ENCODE assay signal across 8 cellular contexts in genomic region chr4:2811830-2812599, GRCh38. TPM values are rescaled to one million over a fixed set of nuclear protein-coding genes. Genes with fewer than 3 reads are reported as not detected.
A peak's percentile ranks its signal among the peaks of the same experiment; 100 is the strongest.
DNase-seq lines count a peak whose midpoint lies in the region; ATAC-seq and TF ChIP-seq lines count a peak whose summit lies in the region.

No MANE protein-coding gene starts in this region.

- CTCF ChIA-PET in CD8-positive, alpha-beta memory T cell (lab: Charles Lee): interaction anchor here (1.0 to 6.1 kb wide), 2 partner anchors 10 to 48 kb away, joined by 3 to 30 read pairs; no protein-coding TSS in a partner anchor

- H2AFZ ChIP-seq in hepatocyte: no peak overlapping the region

- peak overlapping the region; percentile 73 to 92 (median 88) for H3K4me3 Mint-ChIP-seq in CD8-positive, alpha-beta memory T cell

- no peaks in the 10 kb centered on the region for H3K36me3 ChIP-seq in CD8-positive, alpha-beta memory T cell (ENCODE audit: insufficient read depth, low read length)
- H3K36me3 ChIP-seq in hepatocyte (replicated peaks; ENCODE audit: insufficient read depth, low read depth): no peaks in the 10 kb centered on the region

- H3K79me2 ChIP-seq in hepatocyte: peaks cover 7% of the 10 kb centered on the region

- in situ Hi-C loops in SK-MEL-5 (cut with HindIII; ENCODE audit: low pct_unique_long_range_greater_than_20kb, low sequenced_read_pairs): no loop called here

- H3K4me2 ChIP-seq in hepatocyte: peak overlapping the region; percentile 63

- peak overlapping the region; percentile 54 to 99 (median 95) for H3K27ac Mint-ChIP-seq in CD8-positive, alpha-beta memory T cell

- peaks cover 0 to 9% (median 6%) of the 10 kb centered on the region in 3 donors for H3K36me3 Mint-ChIP-seq in CD8-positive, alpha-beta memory T cell

- H3K4me1 Mint-ChIP-seq in CD8-positive, alpha-beta memory T cell: peaks cover 49 to 54% (median 51%) of the 10 kb centered on the region in 3 donors

- peaks cover 52% of the 10 kb centered on the region for H3K4me1 ChIP-seq in CD8-positive, alpha-beta memory T cell (ENCODE audit: insufficient read depth, low read length)
- H3K4me1 ChIP-seq in hepatocyte (ENCODE audit: insufficient read depth): peaks cover 18% of the 10 kb centered on the region

- no peaks in the 10 kb centered on the region for H3K9me2 ChIP-seq in hepatocyte (replicated peaks; ENCODE audit: insufficient read depth)

- 71% methylated on average over 17 of the region's 21 CpGs for WGBS in hepatocyte (ENCODE audit: low lambda C conversion rate, missing lambda C conversion rate)

- peak; percentile 70 for ATAC-seq in GM19455 (IDR thresholded peaks at IDR 0.05; ENCODE audit: unreplicated experiment)
- ATAC-seq in HG03025 (IDR thresholded peaks at IDR 0.05; ENCODE audit: low FRiP score, unreplicated experiment): no peak

- H4K20me1 ChIP-seq in hepatocyte (ENCODE audit: insufficient read depth, poor library complexity, severe bottlenecking): no peaks in the 10 kb centered on the region

- no peaks in the 10 kb centered on the region for H3K27me3 Mint-ChIP-seq in CD8-positive, alpha-beta memory T cell

- no peaks in the 10 kb centered on the region for H3K9me3 Mint-ChIP-seq in CD8-positive, alpha-beta memory T cell

- peak overlapping the region; percentile 59 for H3K4me3 ChIP-seq in CD8-positive, alpha-beta memory T cell (ENCODE audit: low read length)
- H3K4me3 ChIP-seq in HL-60 (replicated peaks; ENCODE audit: insufficient read depth, low read length) (peak overlapping the region; percentile 79), hepatocyte (no peak overlapping the region)

- H3K9me3 ChIP-seq in CD8-positive, alpha-beta memory T cell (ENCODE audit: low read length): no peaks in the 10 kb centered on the region
- peaks cover 8% of the 10 kb centered on the region for H3K9me3 ChIP-seq in hepatocyte (ENCODE audit: low read depth)

- peak overlapping the region; percentile 66 for H3K27ac ChIP-seq in CD8-positive, alpha-beta memory T cell (ENCODE audit: low read depth, low read length)
- H3K27ac ChIP-seq in HL-60 (replicated peaks) (peak overlapping the region; percentile 81), hepatocyte (peak overlapping the region; percentile 90)

- H3K27me3 ChIP-seq in CD8-positive, alpha-beta memory T cell (ENCODE audit: insufficient read depth, low read length, poor library complexity, severe bottlenecking): no peaks in the 10 kb centered on the region
- H3K27me3 ChIP-seq in HL-60 (ENCODE audit: insufficient read depth, poor library complexity, severe bottlenecking): no peaks in the 10 kb centered on the region
- H3K27me3 ChIP-seq in hepatocyte: no peaks in the 10 kb centered on the region

- no peak for TF ChIP-seq CTCF in HL-60 (IDR thresholded peaks at IDR 0.05; ENCODE audit: insufficient read depth, low read length)
- TF ChIP-seq CTCF in hepatocyte (IDR thresholded peaks at IDR 0.05; ENCODE audit: poor library complexity): no peak

- peak; percentile 50 to 72 (median 61) for DNase-seq in CD8-positive, alpha-beta memory T cell
- DNase-seq in HL-60 (ENCODE audit: low read depth in 1 of 2, low spot score in 1 of 2) (peak; percentile 95 to 97), SK-MEL-5 (ENCODE audit: low read depth, low spot score) (peak; percentile 75), amniotic epithelial cell (ENCODE audit: low read depth) (peak; percentile 88), hepatocyte (ENCODE audit: low spot score) (no peak), smooth muscle cell of the brain vasculature (ENCODE audit: low read depth, low spot score) (peak; percentile 71)

- POLR2A ChIA-PET in CD8-positive, alpha-beta memory T cell (lab: Charles Lee): interaction anchor here (0.5 to 2.6 kb wide), 8 partner anchors 14 to 152 kb away, joined by 3 to 9 read pairs (median 4); partner anchors contain the start of genes GRK4 and NOP14

RNA-seq across cellular contexts. Expression of gene SH3BP2, which starts 19.1 kb away (rescaled TPM):
- total RNA-seq in CD8-positive, alpha-beta memory T cell: 10 to 100 TPM; 68.8 to 75.4 TPM
- polyA plus RNA-seq in CD8-positive, alpha-beta memory T cell: 35.7 TPM
- 15.6 and 18.2 TPM in 2 replicates for total RNA-seq in SK-MEL-5 (2014; rRNA removed; shearing (Covaris generic))
- 21.7 and 23.7 TPM in 2 replicates for polyA plus RNA-seq in SK-MEL-5 (2015; cell fraction: cytosol; rRNA removed)
- polyA plus RNA-seq in SK-MEL-5 (2015; cell fraction: nucleus; rRNA removed): 105 and 116 TPM in 2 replicates
- 15.0 and 25.7 TPM in 2 replicates for total RNA-seq in hepatocyte
- 24.3 and 29.6 TPM in 2 replicates for polyA plus RNA-seq in hepatocyte

RNA-seq across cellular contexts. Expression of gene ADD1, which starts 31.6 kb away (rescaled TPM):
- 100 to 1,000 TPM; 185 to 192 TPM for total RNA-seq in CD8-positive, alpha-beta memory T cell
- polyA plus RNA-seq in CD8-positive, alpha-beta memory T cell: 217 TPM
- total RNA-seq in SK-MEL-5 (2014; rRNA removed; shearing (Covaris generic)): 144 and 148 TPM in 2 replicates
- polyA plus RNA-seq in SK-MEL-5 (2015; cell fraction: cytosol; rRNA removed): 125 and 152 TPM in 2 replicates
- 98.5 and 103 TPM in 2 replicates for polyA plus RNA-seq in SK-MEL-5 (2015; cell fraction: nucleus; rRNA removed)
- 143 and 179 TPM in 2 replicates for total RNA-seq in hepatocyte
- 174 and 208 TPM in 2 replicates for polyA plus RNA-seq in hepatocyte

RNA-seq across cellular contexts. Expression of gene TNIP2, which starts 55.9 kb away (rescaled TPM):
- total RNA-seq in CD8-positive, alpha-beta memory T cell: 10 to 100 TPM; 87.7 to 92.3 TPM
- polyA plus RNA-seq in CD8-positive, alpha-beta memory T cell: 57.4 TPM
- total RNA-seq in SK-MEL-5 (2014; rRNA removed; shearing (Covaris generic)): 41.1 and 43.2 TPM in 2 replicates
- polyA plus RNA-seq in SK-MEL-5 (2015; cell fraction: cytosol; rRNA removed): 43.8 and 52.1 TPM in 2 replicates
- 93.8 and 107 TPM in 2 replicates for polyA plus RNA-seq in SK-MEL-5 (2015; cell fraction: nucleus; rRNA removed)
- total RNA-seq in hepatocyte: 38.2 and 42.7 TPM in 2 replicates
- 43.0 and 50.8 TPM in 2 replicates for polyA plus RNA-seq in hepatocyte
